8 cellular contexts compared by ENCODE assay signal in the genomic region with DNA sequence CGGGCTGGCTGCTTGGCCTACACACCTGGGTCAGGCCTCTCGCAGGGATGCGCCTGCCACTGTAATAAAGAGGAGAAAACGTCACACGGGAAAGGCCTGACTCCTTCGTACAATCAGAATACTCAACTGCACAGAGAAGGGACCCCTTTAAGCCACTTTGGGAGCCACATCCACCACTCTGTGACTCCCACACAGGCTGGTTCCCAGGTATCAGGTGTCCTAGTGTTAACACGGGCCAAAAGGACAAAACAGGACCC. TPM values are rescaled to one million over a fixed set of nuclear protein-coding genes. Genes with fewer than 3 reads are reported as not detected.
A peak's percentile ranks its signal among the peaks of the same experiment; 100 is the strongest.
DNase-seq lines count a peak whose midpoint lies in the region; ATAC-seq, FAIRE-seq and TF ChIP-seq lines count a peak whose summit lies in the region.

No MANE protein-coding gene starts in this region.

- H3K27ac ChIP-seq in 22Rv1 (peak overlapping the region; percentile 85), angular gyrus (ENCODE audit: low read depth, low read length) (peak overlapping the region; percentile 95), mesodermal cell (ENCODE audit: low read depth, low read length, severe bottlenecking) (no peak overlapping the region)

- H3K9me3 ChIP-seq in mesodermal cell (ENCODE audit: control insufficient read depth, low read length) = peaks cover 13% of the 10 kb centered on the region

- FAIRE-seq in D721Med (lab: Jason Lieb, UNC) = no peak

- 57 to 81% methylated on average over 4 to 6 of the region's 7 CpGs for WGBS in mesodermal cell (ENCODE audit: insufficient coverage in 2 of 2), 2 experiments

- TF ChIP-seq CTCF in 22Rv1 (IDR thresholded peaks at IDR 0.05) = no peak
- no peak for TF ChIP-seq CTCF in D721Med (IDR thresholded peaks at IDR 0.05; ENCODE audit: insufficient read depth, missing control alignments)

- no peaks in the 10 kb centered on the region for H3K4me1 ChIP-seq in mesodermal cell (ENCODE audit: control insufficient read depth, insufficient read depth, low read length, poor library complexity, severe bottlenecking)

- no peak for DNase-seq in GDM1 (lab: John Stamatoyannopoulos, UW)
- no peak for DNase-seq in D721Med (ENCODE audit: insufficient read length, low spot score)
- no peak for DNase-seq in NCI-H1694 (lab: John Stamatoyannopoulos, UW)

- H3K36me3 ChIP-seq in mesodermal cell (ENCODE audit: control insufficient read depth, insufficient read depth, low read length) = no peaks in the 10 kb centered on the region

- ATAC-seq in GM21515 (IDR thresholded peaks at IDR 0.05; ENCODE audit: unreplicated experiment) (peak; percentile 0), HG03432 (IDR thresholded peaks at IDR 0.05; ENCODE audit: unreplicated experiment) (no peak)

- H3K4me3 ChIP-seq in mesodermal cell (ENCODE audit: extremely low read depth, insufficient read depth, low read length, poor library complexity, severe bottlenecking) = peak overlapping the region; percentile 29

RNA-seq across cellular contexts. Expression of gene ZNF736, which starts 5.8 kb away (rescaled TPM):
- 5.3 TPM for polyA plus RNA-seq in mesodermal cell (2013, experiment 1 of 2)
- 3.2 TPM for polyA plus RNA-seq in mesodermal cell (2013, experiment 2 of 2)
